ENCODE assay signal across 11 cellular contexts in the genomic region with DNA sequence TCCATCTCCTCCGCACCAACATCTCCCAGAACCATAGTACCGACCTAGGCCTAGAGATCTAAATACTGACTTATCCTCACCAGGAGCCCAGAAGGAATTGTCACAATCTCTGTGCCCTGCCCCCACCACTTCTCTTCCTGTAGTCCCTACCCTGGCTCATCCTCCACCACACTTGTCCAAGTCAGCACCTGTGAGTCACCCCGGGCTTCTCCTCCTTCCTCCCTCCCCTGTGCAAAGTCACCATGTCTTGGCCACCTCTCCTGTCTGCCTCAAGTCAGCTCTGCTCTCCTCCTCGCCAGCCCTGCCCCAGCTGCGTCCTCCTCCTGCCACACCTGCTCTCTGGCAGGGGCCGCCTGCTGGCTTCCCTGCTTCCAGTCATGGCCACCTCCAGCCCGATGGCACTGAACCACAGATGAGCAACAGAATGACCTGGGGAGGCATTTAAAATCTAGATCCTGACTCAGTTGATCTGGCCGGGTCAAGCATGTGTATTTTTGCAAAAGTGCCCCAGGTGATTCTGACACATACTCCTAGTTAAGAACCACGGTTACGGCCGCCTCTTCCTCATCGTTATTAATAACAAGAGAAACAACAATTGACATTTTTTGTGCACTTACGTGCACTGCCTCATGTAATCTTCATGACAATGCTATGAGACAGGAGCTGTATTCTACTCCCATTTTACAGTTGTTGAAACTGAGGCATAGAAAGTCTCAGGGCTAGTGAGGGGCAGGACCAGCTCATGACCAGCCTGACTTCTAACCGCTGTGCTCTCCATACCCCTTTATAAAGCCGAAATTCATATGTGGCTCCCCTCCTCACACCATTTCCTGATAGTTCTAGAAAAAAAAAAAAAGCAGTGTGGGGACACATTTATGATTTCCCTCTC. TPM values are rescaled to one million over a fixed set of nuclear protein-coding genes. Genes with fewer than 3 reads are reported as not detected.
DNase-seq lines count a peak whose midpoint lies in the region; ATAC-seq, FAIRE-seq and TF ChIP-seq lines count a peak whose summit lies in the region.
"Had no signal": no experiment of that assay in that cellular context is flagged by ENCODE, and none has a peak within 500 bp of the region (broad histone marks: within the 10 kb centered on the region; RNA-seq: fewer than 3 reads in every experiment).

No MANE protein-coding gene starts in this region.

- H3K4me1 ChIP-seq in right atrium auricular region (no peaks in the 10 kb centered on the region), kidney (ENCODE audit: control insufficient read depth in 1 of 2, insufficient read depth in 1 of 2, low read depth in 1 of 2, low read length in 2 of 2) (no peaks in the 10 kb centered on the region), upper lobe of right lung (peaks cover 6% of the 10 kb centered on the region)

- no peaks in the 10 kb centered on the region for H3K9me3 ChIP-seq in right atrium auricular region
- H3K9me3 ChIP-seq in kidney (ENCODE audit: control insufficient read depth in 1 of 2, low read length in 2 of 2), result no peaks in the 10 kb centered on the region
- no peaks in the 10 kb centered on the region for H3K9me3 ChIP-seq in upper lobe of right lung

- no peaks in the 10 kb centered on the region for H3K9me3 Mint-ChIP-seq in activated CD8-positive, alpha-beta T cell treated with anti-CD3 and anti-CD28 coated beads, Interleukin-2, amount 10 ng/mL, durations not matched to agents 7 days and 5 days (ENCODE audit: insufficient read depth)

- POLR2A ChIA-PET in activated CD8-positive, alpha-beta T cell treated with anti-CD3 and anti-CD28 coated beads, Interleukin-2, amount 10 ng/mL, durations not matched to agents 7 days and 5 days (lab: Charles Lee), result no interaction called here

- no peaks in the 10 kb centered on the region for H3K27me3 ChIP-seq in right atrium auricular region
- H3K27me3 ChIP-seq in upper lobe of right lung, result no peaks in the 10 kb centered on the region

- DNase-seq in Right ventricle myocardium superior (peak; percentile 52), right atrium auricular region (ENCODE audit: low spot score) (no peak), kidney (peak; percentile 53), upper lobe of right lung (no peak), germinal center (ENCODE audit: low spot score) (no peak), GM19239 (ENCODE audit: insufficient read length, low spot score) (no peak)
- peak; percentile 31 for DNase-seq in activated CD8-positive, alpha-beta T cell treated with anti-CD3 and anti-CD28 coated beads, Interleukin-2, amount 10 ng/mL, durations not matched to agents 7 days and 5 days
- DNase-seq: GOT3, NCI-H345 had no signal

- H3K4me3 Mint-ChIP-seq in activated CD8-positive, alpha-beta T cell treated with anti-CD3 and anti-CD28 coated beads, Interleukin-2, amount 10 ng/mL, durations not matched to agents 7 days and 5 days, result no peak overlapping the region
- H3K4me3 Mint-ChIP-seq: activated naive CD8-positive, alpha-beta T cell had no signal

- H3K27ac ChIP-seq in right atrium auricular region (no peak overlapping the region), kidney (ENCODE audit: low read depth in 2 of 2, low read length in 2 of 2) (no peak overlapping the region), upper lobe of right lung (no peak overlapping the region)

- peaks cover 2% of the 10 kb centered on the region for H3K36me3 Mint-ChIP-seq in activated CD8-positive, alpha-beta T cell treated with anti-CD3 and anti-CD28 coated beads, Interleukin-2, amount 10 ng/mL, durations not matched to agents 7 days and 5 days (ENCODE audit: low read depth)

- H3K27me3 Mint-ChIP-seq in activated CD8-positive, alpha-beta T cell treated with anti-CD3 and anti-CD28 coated beads, Interleukin-2, amount 10 ng/mL, durations not matched to agents 7 days and 5 days (ENCODE audit: low read depth), result no peaks in the 10 kb centered on the region
- H3K27me3 Mint-ChIP-seq: activated naive CD8-positive, alpha-beta T cell had no signal

- TF ChIP-seq CTCF in right atrium auricular region (IDR thresholded peaks at IDR 0.05) (no peak), kidney (IDR thresholded peaks at IDR 0.05; ENCODE audit: borderline replicate concordance, extremely low read depth, insufficient read depth) (no peak), upper lobe of right lung (IDR thresholded peaks at IDR 0.05) (no peak)

- ATAC-seq in Right ventricle myocardium superior (ENCODE audit: poor library complexity), result no peak
- ATAC-seq in activated CD8-positive, alpha-beta T cell treated with anti-CD3 and anti-CD28 coated beads, Interleukin-2, amount 10 ng/mL, durations not matched to agents 7 days and 5 days, result no peak
- ATAC-seq in upper lobe of right lung, result peak; percentile 77
- ATAC-seq in GM18870 (IDR thresholded peaks at IDR 0.05; ENCODE audit: unreplicated experiment), result no peak

- H3K27ac Mint-ChIP-seq in activated CD8-positive, alpha-beta T cell treated with anti-CD3 and anti-CD28 coated beads, Interleukin-2, amount 10 ng/mL, durations not matched to agents 7 days and 5 days, result peak overlapping the region; percentile 22
- H3K27ac Mint-ChIP-seq: activated naive CD8-positive, alpha-beta T cell had no signal

- FAIRE-seq in kidney (lab: Jason Lieb, UNC), result no peak
- no peak for FAIRE-seq in GM19239 (lab: Jason Lieb, UNC)

- CTCF ChIA-PET in activated CD8-positive, alpha-beta T cell treated with anti-CD3 and anti-CD28 coated beads, Interleukin-2, amount 10 ng/mL, durations not matched to agents 7 days and 5 days (lab: Charles Lee), result interaction anchor here (0.7 kb wide), 1 partner anchor 64 kb away, joined by 3 read pairs; no protein-coding TSS in a partner anchor

- H3K9ac ChIP-seq in kidney (ENCODE audit: low read length in 2 of 2), result no peak overlapping the region

- H3K4me1 Mint-ChIP-seq in activated CD8-positive, alpha-beta T cell treated with anti-CD3 and anti-CD28 coated beads, Interleukin-2, amount 10 ng/mL, durations not matched to agents 7 days and 5 days (ENCODE audit: low read depth), result peaks cover 23% of the 10 kb centered on the region

- H3K36me3 ChIP-seq in right atrium auricular region (peaks cover 17% of the 10 kb centered on the region), kidney (ENCODE audit: control insufficient read depth in 1 of 2, insufficient read depth in 2 of 2, low read length in 2 of 2) (no peaks in the 10 kb centered on the region), upper lobe of right lung (peaks cover 3% of the 10 kb centered on the region)

- H3K4me3 ChIP-seq in right atrium auricular region (no peak overlapping the region), kidney (ENCODE audit: low read length in 2 of 2) (no peak overlapping the region), upper lobe of right lung (no peak overlapping the region)

- intact Hi-C loops in Right ventricle myocardium superior (cut with DNase I), result no loop called here
- intact Hi-C loops in kidney (cut with DNase I), result no loop called here
- intact Hi-C loops in upper lobe of right lung (cut with DNase I), result no loop called here

RNA-seq across cellular contexts. Expression of a gene that starts 36.1 kb away (rescaled TPM):
- 0.78 TPM for total RNA-seq in Right ventricle myocardium superior
- total RNA-seq in right atrium auricular region, result under 1 TPM; 0.33 to 0.83 TPM
- total RNA-seq in activated CD8-positive, alpha-beta T cell treated with anti-CD3 and anti-CD28 coated beads, Interleukin-2, amount 10 ng/mL, durations not matched to agents 7 days and 5 days, result under 1 TPM; 0.74 to 0.78 TPM
- 1.6 TPM for total RNA-seq in kidney
- polyA plus RNA-seq in kidney (ENCODE audit: insufficient read depth, low read depth, low replicate concordance), result 2.1 TPM
- 2.1 TPM for total RNA-seq in upper lobe of right lung

Comparison
In these comparisons a context has a peak if more than half of its experiments do, and no peak if none do; other contexts are left out.
1. DNase-seq: peak in Right ventricle myocardium superior (single experiment), activated CD8-positive, alpha-beta T cell treated with anti-CD3 and anti-CD28 coated beads, Interleukin-2, amount 10 ng/mL, durations not matched to agents 7 days and 5 days (single experiment) and kidney (single experiment); none in right atrium auricular region (single experiment), upper lobe of right lung (single experiment), germinal center (single experiment) and GM19239 (single experiment).